In genomic region chr13:73136776-73137175, GRCh38 we compare ENCODE assay signal across 15 cellular contexts.
"Had no signal": no experiment of that assay in that cellular context is flagged by ENCODE, and none has a peak within 500 bp of the region (broad histone marks: within the 10 kb centered on the region; RNA-seq: fewer than 3 reads in every experiment).

No MANE protein-coding gene starts in this region.

- H3K9me3 ChIP-seq: esophagus squamous epithelium, pancreas, tibial artery had no signal

- H3K36me3 ChIP-seq: esophagus squamous epithelium, neural progenitor cell, pancreas, tibial artery had no signal

- H3K4me2 ChIP-seq: neural progenitor cell had no signal

- ATAC-seq: activated CD8-positive, alpha-beta memory T cell treated with anti-CD3 and anti-CD28 coated beads, Interleukin-2, amount 10 ng/mL, durations not matched to agents 7 days and 5 days; activated naive CD4-positive, alpha-beta T cell treated with anti-CD3 and anti-CD28 coated beads, Interleukin-2, amount 50 U/mL, for 72 hours; pancreas; stimulated activated effector memory CD8-positive, alpha-beta T cell treated with anti-CD3 and anti-CD28 coated beads, Interleukin-12 subunit alpha, Interleukin-12 subunit beta, amount 100 ng/mL, for 72 hours had no signal

- DNase-seq: activated CD4-positive, alpha-beta T cell treated with anti-CD3 and anti-CD28 coated beads for 1 hour; activated CD4-positive, alpha-beta T cell treated with anti-CD3 and anti-CD28 coated beads, Interleukin-2, amount 50 U/mL, for 48 hours; activated CD8-positive, alpha-beta memory T cell treated with anti-CD3 and anti-CD28 coated beads, Interleukin-2, amount 10 ng/mL, durations not matched to agents 7 days and 5 days; activated effector memory CD4-positive, alpha-beta T cell treated with anti-CD3 and anti-CD28 coated beads, Interleukin-2, amount 50 U/mL, for 16 hours; activated T-cell treated with anti-CD3 and anti-CD28 coated beads, Interleukin-2, amount 50 U/mL, for 24 hours; esophagus squamous epithelium; head of caudate nucleus; mesenchymal stem cell; pancreas; retina; tibial artery had no signal

- H3K4me3 ChIP-seq: esophagus squamous epithelium, neural progenitor cell, pancreas, skin epidermis, tibial artery had no signal

- H3K9ac ChIP-seq: neural progenitor cell had no signal

- H2AFZ ChIP-seq: neural progenitor cell had no signal

- H3K27ac ChIP-seq: esophagus squamous epithelium, neural progenitor cell, pancreas, skin epidermis, tibial artery had no signal

- H3K27me3 ChIP-seq: esophagus squamous epithelium, neural progenitor cell, pancreas, tibial artery had no signal
